ENCODE assay signal across 1 cellular context in genomic region chr2:25311866-25312575, GRCh38.
TF ChIP-seq lines count a peak whose summit lies in the region.

No MANE protein-coding gene starts in this region.

TF ChIP-seq in HepG2, 621 proteins besides CTCF, POLR2A, EP300 and RAD21:
- no peak for TF ChIP-seq REXO4 (CRISPR knock-in tag; IDR thresholded peaks at IDR 0.05; ENCODE audit: borderline replicate concordance)
- no peak for TF ChIP-seq MTERF4 (CRISPR knock-in tag; IDR thresholded peaks at IDR 0.05)
- 0 out of 2 replicates have a peak, but pooled peaks have one; percentile 11 for TF ChIP-seq ZNF687 (CRISPR knock-in tag; IDR thresholded peaks at IDR 0.05)
- no peak for TF ChIP-seq KDM6A (CRISPR knock-in tag; IDR thresholded peaks at IDR 0.05; ENCODE audit: low read depth)
- no peak for TF ChIP-seq GABPA (IDR thresholded peaks at IDR 0.05; ENCODE audit: low read depth, low read length)
- no peak for TF ChIP-seq GABPA (CRISPR knock-in tag; IDR thresholded peaks at IDR 0.05; ENCODE audit: low read depth)
